10 cellular contexts compared by ENCODE assay signal in the genomic region with DNA sequence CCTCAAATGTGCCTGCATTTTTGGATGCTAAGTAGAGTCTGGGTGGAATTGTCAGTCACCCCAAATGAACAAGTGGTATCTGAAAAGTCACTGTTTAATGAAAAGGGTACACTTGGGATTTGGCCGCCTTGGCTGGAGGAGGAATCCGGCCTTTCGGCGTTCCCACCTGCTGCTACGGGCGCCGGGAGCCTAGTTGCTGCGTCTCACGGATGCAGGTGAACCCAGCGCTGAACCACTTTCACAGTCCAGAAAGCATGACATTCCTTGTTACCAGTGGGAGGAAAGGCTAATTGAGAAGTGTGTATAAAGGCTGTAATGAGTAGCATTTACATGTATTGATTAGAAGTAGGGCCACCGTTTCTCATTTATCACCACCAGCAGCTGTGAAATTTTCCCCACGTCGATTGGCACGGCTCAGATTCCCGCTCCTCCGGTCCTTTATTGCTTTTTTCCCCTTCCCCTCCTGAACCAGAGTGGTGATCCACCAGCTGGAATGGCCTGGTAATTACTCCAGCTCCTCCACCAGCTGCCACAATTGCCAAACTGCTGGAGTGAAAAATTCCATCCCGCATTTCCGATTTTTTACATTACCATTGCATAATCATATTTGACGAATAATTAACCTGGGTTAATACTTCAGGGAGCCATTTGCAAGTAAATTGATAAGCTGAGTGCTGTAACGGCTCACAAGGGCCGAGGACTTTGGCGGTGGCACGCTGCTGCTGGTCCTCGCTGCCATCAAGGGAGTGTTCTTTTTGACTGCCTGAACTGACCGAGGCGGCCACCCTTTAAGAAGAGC.
DNase-seq lines count a peak whose midpoint lies in the region.
"Had no signal": no experiment of that assay in that cellular context is flagged by ENCODE, and none has a peak within 500 bp of the region (broad histone marks: within the 10 kb centered on the region; RNA-seq: fewer than 3 reads in every experiment).

No MANE protein-coding gene starts in this region.

- no peaks in the 10 kb centered on the region for H3K36me3 Mint-ChIP-seq in activated CD4-positive, alpha-beta T cell treated with anti-CD3 and anti-CD28 coated beads, Interleukin-2, amount 10 ng/mL, durations not matched to agents 24 days and 14 days (ENCODE audit: low read depth)

- H3K9ac ChIP-seq in endocrine pancreas (ENCODE audit: control insufficient read depth, insufficient read depth, low read length) (peak overlapping the region; percentile 82), skeletal muscle tissue (ENCODE audit: low read depth in 1 of 3, low read length in 3 of 3) (no peak overlapping the region), mesenchymal stem cell (ENCODE audit: low read length) (no peak overlapping the region)

- H4K91ac ChIP-seq in mesenchymal stem cell (ENCODE audit: low read length): no peak overlapping the region

- H2BK12ac ChIP-seq in mesenchymal stem cell (ENCODE audit: low read length in 2 of 2): no peak overlapping the region

- H3K18ac ChIP-seq in mesenchymal stem cell (ENCODE audit: low read depth in 1 of 2, low read length in 2 of 2): no peak overlapping the region

- H3K9me3 ChIP-seq in endocrine pancreas (ENCODE audit: control insufficient read depth, low read length) (no peaks in the 10 kb centered on the region), skeletal muscle tissue (ENCODE audit: control insufficient read depth in 3 of 3, low read length in 3 of 3) (no peaks in the 10 kb centered on the region), mesenchymal stem cell (ENCODE audit: control insufficient read depth, low read length) (no peaks in the 10 kb centered on the region)
- H3K9me3 ChIP-seq: right atrium auricular region had no signal

- H3K4me3 Mint-ChIP-seq in activated CD4-positive, alpha-beta T cell treated with anti-CD3 and anti-CD28 coated beads, Interleukin-2, amount 10 ng/mL, durations not matched to agents 24 days and 14 days: peak overlapping the region; percentile 58

- no peak overlapping the region for H3K23ac ChIP-seq in mesenchymal stem cell (ENCODE audit: low read length in 2 of 2)

- no peak overlapping the region for H3K4ac ChIP-seq in mesenchymal stem cell (ENCODE audit: low read depth in 1 of 2, low read length in 2 of 2)

- H3K4me3 ChIP-seq in endocrine pancreas (ENCODE audit: control insufficient read depth, insufficient read depth, low read length) (peak overlapping the region; percentile 85), skeletal muscle tissue (ENCODE audit: low read length in 3 of 3) (peak overlapping the region in 2 of 3 donors; percentile 10 to 35), mesenchymal stem cell (ENCODE audit: insufficient read depth in 1 of 2, low read depth in 1 of 2, low read length in 2 of 2) (no peak overlapping the region)

- intact Hi-C loops in activated CD4-positive, alpha-beta T cell treated with anti-CD3 and anti-CD28 coated beads, Interleukin-2, amount 10 ng/mL, durations not matched to agents 24 days and 14 days (cut with micrococcal nuclease): no loop called here

- H2AK5ac ChIP-seq in mesenchymal stem cell (ENCODE audit: low read length, severe bottlenecking): no peak overlapping the region

- H3K4me1 ChIP-seq in endocrine pancreas (ENCODE audit: control insufficient read depth, insufficient read depth, low read length) (no peaks in the 10 kb centered on the region), skeletal muscle tissue (ENCODE audit: control insufficient read depth in 3 of 3, insufficient read depth in 3 of 3, low read length in 3 of 3) (peaks cover 0 to 7% (median 2%) of the 10 kb centered on the region in 3 donors), mesenchymal stem cell (ENCODE audit: control insufficient read depth, insufficient read depth, low read depth, low read length) (peaks cover 2% of the 10 kb centered on the region)
- H3K4me1 ChIP-seq: right atrium auricular region had no signal

- DNase-seq in activated CD4-positive, alpha-beta T cell treated with anti-CD3 and anti-CD28 coated beads, Interleukin-2, amount 10 ng/mL, durations not matched to agents 24 days and 14 days: no peak
- DNase-seq in activated CD4-positive, alpha-beta T cell treated with anti-CD3 and anti-CD28 coated beads, Interleukin-2, amount 50 U/mL, for 4 hours: no peak
- DNase-seq in NCI-H2227 (lab: John Stamatoyannopoulos, UW; ENCODE audit: unreplicated experiment) (peak; percentile 55), NCI-H510A (lab: John Stamatoyannopoulos, UW) (no peak), mesenchymal stem cell (no peak)
- no peak for DNase-seq in effector CD4-positive, alpha-beta T cell
- DNase-seq: NCI-H1436 treated with DMSO at 0.1 percent for 48 hours had no signal

- H4K8ac ChIP-seq in mesenchymal stem cell (ENCODE audit: low read length): no peak overlapping the region

- H2BK5ac ChIP-seq in mesenchymal stem cell (ENCODE audit: low read depth, low read length, poor library complexity, severe bottlenecking): no peak overlapping the region

- peaks cover 3% of the 10 kb centered on the region for H3K4me1 Mint-ChIP-seq in activated CD4-positive, alpha-beta T cell treated with anti-CD3 and anti-CD28 coated beads, Interleukin-2, amount 10 ng/mL, durations not matched to agents 24 days and 14 days

- H3K36me3 ChIP-seq in endocrine pancreas (ENCODE audit: control insufficient read depth, insufficient read depth, low read length) (no peaks in the 10 kb centered on the region), skeletal muscle tissue (ENCODE audit: control insufficient read depth in 3 of 3, insufficient read depth in 3 of 3, low read length in 3 of 3) (no peaks in the 10 kb centered on the region), mesenchymal stem cell (ENCODE audit: control insufficient read depth in 1 of 2, insufficient read depth in 2 of 2, low read depth in 1 of 2, low read length in 2 of 2) (no peaks in the 10 kb centered on the region)
- H3K36me3 ChIP-seq: right atrium auricular region had no signal

- no peak overlapping the region for H2BK15ac ChIP-seq in mesenchymal stem cell (ENCODE audit: low read depth, poor library complexity, severe bottlenecking)

- H2BK120ac ChIP-seq in mesenchymal stem cell (ENCODE audit: low read depth, low read length): no peak overlapping the region

- no peak overlapping the region for H2AFZ ChIP-seq in mesenchymal stem cell (ENCODE audit: low read depth, low read length)

- H3K9me3 Mint-ChIP-seq in activated CD4-positive, alpha-beta T cell treated with anti-CD3 and anti-CD28 coated beads, Interleukin-2, amount 10 ng/mL, durations not matched to agents 24 days and 14 days: no peaks in the 10 kb centered on the region

- H3K27ac Mint-ChIP-seq in activated CD4-positive, alpha-beta T cell treated with anti-CD3 and anti-CD28 coated beads, Interleukin-2, amount 10 ng/mL, durations not matched to agents 24 days and 14 days: no peak overlapping the region

- no peaks in the 10 kb centered on the region for H3K79me1 ChIP-seq in mesenchymal stem cell (replicated peaks; ENCODE audit: low read length, poor library complexity, severe bottlenecking)

- H3K27me3 ChIP-seq in endocrine pancreas (ENCODE audit: control insufficient read depth, insufficient read depth, low read length) (no peaks in the 10 kb centered on the region), skeletal muscle tissue (ENCODE audit: control insufficient read depth in 3 of 3, insufficient read depth in 3 of 3, low read length in 3 of 3) (peaks cover 0 to 10% (median 5%) of the 10 kb centered on the region in 3 donors), mesenchymal stem cell (ENCODE audit: control insufficient read depth in 1 of 2, insufficient read depth in 1 of 2, low read length in 2 of 2) (peaks cover 0 to 7% of the 10 kb centered on the region in 2 experiments)
- H3K27me3 ChIP-seq: right atrium auricular region had no signal

- no peak overlapping the region for H3K27ac ChIP-seq in skeletal muscle tissue (ENCODE audit: low read depth, low read length)
- no peak overlapping the region for H3K27ac ChIP-seq in mesenchymal stem cell (ENCODE audit: low read length, poor library complexity, severe bottlenecking)
- H3K27ac ChIP-seq: right atrium auricular region had no signal

- no peak overlapping the region for H3K14ac ChIP-seq in mesenchymal stem cell (ENCODE audit: low read length in 2 of 2)

- no peak overlapping the region for H3K4me2 ChIP-seq in mesenchymal stem cell (ENCODE audit: low read length, poor library complexity, severe bottlenecking)

- 90% methylated on average over 26 of the region's 26 CpGs for WGBS in mesenchymal stem cell

- H3K27me3 Mint-ChIP-seq in activated CD4-positive, alpha-beta T cell treated with anti-CD3 and anti-CD28 coated beads, Interleukin-2, amount 10 ng/mL, durations not matched to agents 24 days and 14 days: peaks cover 2% of the 10 kb centered on the region

Comparison
In these comparisons a context has a peak if more than half of its experiments do, and no peak if none do; other contexts are left out.
1. H3K4me3 ChIP-seq: peak in endocrine pancreas (single experiment) and skeletal muscle tissue (2 of 3); none in mesenchymal stem cell (0 of 2).